1 cellular context compared by ENCODE assay signal in genomic region chr16:4947722-4948503, GRCh38.
TF ChIP-seq lines count a peak whose summit lies in the region.

No MANE protein-coding gene starts in this region.

TF ChIP-seq in IMR-90, 13 proteins besides CTCF, POLR2A, EP300 and RAD21:
- TF ChIP-seq MAFK (IDR thresholded peaks at IDR 0.05; ENCODE audit: low read depth, low read length) (no peak), FOS (IDR thresholded peaks at IDR 0.05; ENCODE audit: low read depth, low read length) (no peak), RFX5 (IDR thresholded peaks at IDR 0.05; ENCODE audit: low read depth, low read length) (no peak), MAZ (IDR thresholded peaks at IDR 0.05; ENCODE audit: borderline replicate concordance, low read depth, low read length) (no peak), CEBPB (IDR thresholded peaks at IDR 0.05; ENCODE audit: low read depth, low read length) (no peak), NFE2L2 (IDR thresholded peaks at IDR 0.05; ENCODE audit: low read depth, low read length) (no peak), SMC3 (IDR thresholded peaks at IDR 0.05; ENCODE audit: low read depth, low read length) (no peak), ELK1 (IDR thresholded peaks at IDR 0.05; ENCODE audit: borderline replicate concordance, low read depth, low read length) (no peak), MXI1 (IDR thresholded peaks at IDR 0.05; ENCODE audit: borderline replicate concordance, low read depth, low read length) (no peak), BHLHE40 (IDR thresholded peaks at IDR 0.05; ENCODE audit: low read depth, low read length) (no peak), CHD1 (IDR thresholded peaks at IDR 0.05; ENCODE audit: low read depth, low read length) (no peak), RCOR1 (IDR thresholded peaks at IDR 0.05; ENCODE audit: insufficient replicate concordance, low read length) (no peak)
- TF ChIP-seq, protein P1, sequence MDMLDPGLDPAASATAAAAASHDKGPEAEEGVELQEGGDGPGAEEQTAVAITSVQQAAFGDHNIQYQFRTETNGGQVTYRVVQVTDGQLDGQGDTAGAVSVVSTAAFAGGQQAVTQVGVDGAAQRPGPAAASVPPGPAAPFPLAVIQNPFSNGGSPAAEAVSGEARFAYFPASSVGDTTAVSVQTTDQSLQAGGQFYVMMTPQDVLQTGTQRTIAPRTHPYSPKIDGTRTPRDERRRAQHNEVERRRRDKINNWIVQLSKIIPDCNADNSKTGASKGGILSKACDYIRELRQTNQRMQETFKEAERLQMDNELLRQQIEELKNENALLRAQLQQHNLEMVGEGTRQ (IDR thresholded peaks at IDR 0.05; ENCODE audit: low read depth, low read length), result no peak
